In genomic region chr6:33958863-33959651, GRCh38 we compare ENCODE assay signal across 17 cellular contexts.
A peak's percentile ranks its signal among the peaks of the same experiment; 100 is the strongest.
DNase-seq lines count a peak whose midpoint lies in the region; ATAC-seq and TF ChIP-seq lines count a peak whose summit lies in the region.
"Had no signal": no experiment of that assay in that cellular context is flagged by ENCODE, and none has a peak within 500 bp of the region (broad histone marks: within the 10 kb centered on the region; RNA-seq: fewer than 3 reads in every experiment).

No MANE protein-coding gene starts in this region.

- no peaks in the 10 kb centered on the region for H3K4me1 ChIP-seq in right lobe of liver
- H3K4me1 ChIP-seq: Peyer's patch had no signal

- no peak overlapping the region for H3K27ac Mint-ChIP-seq in natural killer cell
- no peak overlapping the region for H3K27ac Mint-ChIP-seq in natural killer cell treated with Interleukin-12 subunit alpha and Interleukin-12 subunit beta and Interleukin-15 and Interleukin-18, amount 100 ng/mL, for 72 hours
- no peak overlapping the region for H3K27ac Mint-ChIP-seq in endothelial cell (ENCODE audit: unreplicated experiment)
- H3K27ac Mint-ChIP-seq: activated naive CD4-positive, alpha-beta T cell treated with anti-CD3 and anti-CD28 coated beads for 36 hours; CD4-positive, alpha-beta memory T cell had no signal

- no peak for TF ChIP-seq POLR2A in right lobe of liver (IDR thresholded peaks at IDR 0.05)

- H3K4me3 ChIP-seq in right lobe of liver = no peak overlapping the region
- H3K4me3 ChIP-seq: Peyer's patch had no signal

- DNase-seq in natural killer cell = no peak
- DNase-seq in natural killer cell treated with Interleukin-12 subunit alpha and Interleukin-12 subunit beta and Interleukin-15 and Interleukin-18, amount 100 ng/mL, for 72 hours (ENCODE audit: low spot score) = no peak
- peak; percentile 90 for DNase-seq in NCI-H69 (lab: John Stamatoyannopoulos, UW)
- DNase-seq in endothelial cell (ENCODE audit: low spot score) = no peak
- no peak for DNase-seq in right lobe of liver
- DNase-seq in DMS79 (lab: John Stamatoyannopoulos, UW) = no peak
- no peak for DNase-seq in SW 1271 (lab: John Stamatoyannopoulos, UW)
- DNase-seq in effector CD8-positive, alpha-beta T cell (lab: John Stamatoyannopoulos, UW) = no peak
- DNase-seq: activated CD4-positive, alpha-beta T cell treated with anti-CD3 and anti-CD28 coated beads, Interleukin-2, amount 50 U/mL, for 1 hour; activated T-cell treated with anti-CD3 and anti-CD28 coated beads for 4 hours; CD4-positive, alpha-beta memory T cell; IMR-90; NCI-H2029; stimulated activated CD4-positive, alpha-beta T cell treated with anti-CD3 and anti-CD28 coated beads, Interleukin-12 subunit alpha, Interleukin-12 subunit beta, amount 100 ng/mL, for 4 hours had no signal

- TF ChIP-seq CTCF in natural killer cell (IDR thresholded peaks at IDR 0.05) (peak; percentile 5), endothelial cell (IDR thresholded peaks at IDR 0.05; ENCODE audit: unreplicated experiment) (peak; percentile 2), right lobe of liver (IDR thresholded peaks at IDR 0.05) (no peak)

- H3K27ac ChIP-seq in right lobe of liver = no peak overlapping the region
- H3K27ac ChIP-seq: Peyer's patch had no signal

- H3K36me3 Mint-ChIP-seq in natural killer cell (no peaks in the 10 kb centered on the region), endothelial cell (ENCODE audit: low read depth, unreplicated experiment) (no peaks in the 10 kb centered on the region)
- no peaks in the 10 kb centered on the region for H3K36me3 Mint-ChIP-seq in natural killer cell treated with Interleukin-12 subunit alpha and Interleukin-12 subunit beta and Interleukin-15 and Interleukin-18, amount 100 ng/mL, for 72 hours
- H3K36me3 Mint-ChIP-seq: CD4-positive, alpha-beta memory T cell had no signal

- peaks cover 33 to 37% of the 10 kb centered on the region in 2 donors for H3K27me3 Mint-ChIP-seq in natural killer cell (ENCODE audit: low read depth in 2 of 2)
- peaks cover 0 to 22% of the 10 kb centered on the region in 2 donors for H3K27me3 Mint-ChIP-seq in natural killer cell treated with Interleukin-12 subunit alpha and Interleukin-12 subunit beta and Interleukin-15 and Interleukin-18, amount 100 ng/mL, for 72 hours
- H3K27me3 Mint-ChIP-seq in endothelial cell (ENCODE audit: unreplicated experiment) = peaks cover 5% of the 10 kb centered on the region

- 80% methylated on average over 1 of the region's 12 CpGs for WGBS in right lobe of liver (ENCODE audit: insufficient coverage, low coverage, low lambda C conversion rate, missing lambda C conversion rate)

- ATAC-seq in natural killer cell = no peak
- no peak for ATAC-seq in natural killer cell treated with Interleukin-12 subunit alpha and Interleukin-12 subunit beta and Interleukin-15 and Interleukin-18, amount 100 ng/mL, for 72 hours
- ATAC-seq in right lobe of liver = no peak

- H3K4me1 Mint-ChIP-seq in natural killer cell (peaks cover 4 to 19% of the 10 kb centered on the region in 2 donors), endothelial cell (ENCODE audit: unreplicated experiment) (peaks cover 11% of the 10 kb centered on the region)
- H3K4me1 Mint-ChIP-seq in natural killer cell treated with Interleukin-12 subunit alpha and Interleukin-12 subunit beta and Interleukin-15 and Interleukin-18, amount 100 ng/mL, for 72 hours (ENCODE audit: low read depth in 2 of 2) = peaks cover 0 to 7% of the 10 kb centered on the region in 2 donors

- intact Hi-C loops in natural killer cell (cut with micrococcal nuclease) = no loop called here
- intact Hi-C loops in right lobe of liver (cut with DNase I) = no loop called here

- H3K4me3 Mint-ChIP-seq in natural killer cell (no peak overlapping the region), endothelial cell (ENCODE audit: unreplicated experiment) (no peak overlapping the region)
- H3K4me3 Mint-ChIP-seq in natural killer cell treated with Interleukin-12 subunit alpha and Interleukin-12 subunit beta and Interleukin-15 and Interleukin-18, amount 100 ng/mL, for 72 hours = no peak overlapping the region
- H3K4me3 Mint-ChIP-seq: activated naive CD4-positive, alpha-beta T cell treated with anti-CD3 and anti-CD28 coated beads for 36 hours; CD4-positive, alpha-beta memory T cell; neural crest cell had no signal

- H3K36me3 ChIP-seq in right lobe of liver = no peaks in the 10 kb centered on the region
- H3K36me3 ChIP-seq: Peyer's patch had no signal

- no peaks in the 10 kb centered on the region for H3K27me3 ChIP-seq in right lobe of liver
- H3K27me3 ChIP-seq: Peyer's patch had no signal

- H3K9me3 ChIP-seq in right lobe of liver = no peaks in the 10 kb centered on the region

- H3K9me3 Mint-ChIP-seq in natural killer cell (no peaks in the 10 kb centered on the region), endothelial cell (ENCODE audit: unreplicated experiment) (no peaks in the 10 kb centered on the region)
- no peaks in the 10 kb centered on the region for H3K9me3 Mint-ChIP-seq in natural killer cell treated with Interleukin-12 subunit alpha and Interleukin-12 subunit beta and Interleukin-15 and Interleukin-18, amount 100 ng/mL, for 72 hours
- H3K9me3 Mint-ChIP-seq: activated naive CD4-positive, alpha-beta T cell treated with anti-CD3 and anti-CD28 coated beads for 36 hours; CD4-positive, alpha-beta memory T cell; neural crest cell had no signal

Comparison
In these comparisons a context has a peak if more than half of its experiments do, and no peak if none do; other contexts are left out.
1. CTCF ChIP-seq: peak in natural killer cell (single experiment) and endothelial cell (single experiment); none in right lobe of liver (0 of 4).